In the genomic region with DNA sequence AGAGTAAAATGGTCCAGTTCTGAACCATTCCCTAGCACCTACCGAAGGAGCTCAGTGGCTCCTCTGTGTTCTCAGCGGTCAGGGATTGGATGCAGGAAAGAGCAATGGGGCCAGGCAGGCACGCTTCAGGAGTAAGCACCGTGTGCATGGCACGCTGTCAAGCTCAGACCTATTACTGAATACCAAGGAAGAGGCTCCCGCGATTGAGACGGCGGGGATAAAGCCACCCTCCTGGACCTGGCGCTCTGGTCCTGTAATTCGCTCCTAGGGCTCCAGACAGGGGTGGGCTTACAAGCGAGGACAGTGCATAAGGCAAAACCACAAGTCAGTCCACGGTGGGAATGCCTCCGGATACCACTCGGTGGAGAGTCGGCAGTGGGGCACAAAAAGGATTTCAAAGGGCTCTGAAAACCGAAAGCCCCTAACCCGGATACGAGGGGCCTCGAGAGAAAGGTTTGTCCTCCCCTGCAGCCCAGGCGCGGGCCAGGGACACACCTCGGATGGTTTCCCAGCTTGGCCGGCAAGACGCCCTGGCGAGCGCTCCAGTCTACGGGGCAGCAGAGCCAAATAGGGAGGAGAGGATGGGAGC, we compare ENCODE assay signal across 8 cellular contexts. TPM values are rescaled to one million over a fixed set of nuclear protein-coding genes. Genes with fewer than 3 reads are reported as not detected.
DNase-seq lines count a peak whose midpoint lies in the region; ATAC-seq and TF ChIP-seq lines count a peak whose summit lies in the region.

No MANE protein-coding gene starts in this region.

- H3K4me1 ChIP-seq in neutrophil (ENCODE audit: control insufficient read depth in 1 of 2, insufficient read depth in 1 of 2, low read depth in 1 of 2, low read length in 1 of 2), result peaks cover 20 to 21% of the 10 kb centered on the region in 2 experiments

- peak overlapping the region; percentile 92 to 93 for H3K27ac Mint-ChIP-seq in activated naive CD4-positive, alpha-beta T cell treated with anti-CD3 and anti-CD28 coated beads, Interleukin-2, amount 50 U/mL, for 72 hours

- H3K4me3 ChIP-seq in GM12864 (ENCODE audit: low read depth, low read length) (peak overlapping the region; percentile 79), neutrophil (ENCODE audit: low read depth in 1 of 2, low read length in 1 of 2) (peak overlapping the region; percentile 58 to 64)

- peaks cover 6 to 25% of the 10 kb centered on the region in 2 donors for H3K36me3 Mint-ChIP-seq in activated naive CD4-positive, alpha-beta T cell treated with anti-CD3 and anti-CD28 coated beads, Interleukin-2, amount 50 U/mL, for 72 hours

- H3K27ac ChIP-seq in neutrophil, result no peak overlapping the region

- no peak for ATAC-seq in activated naive CD4-positive, alpha-beta T cell treated with anti-CD3 and anti-CD28 coated beads, Interleukin-2, amount 50 U/mL, for 72 hours
- peak; percentile 93 for ATAC-seq in Right ventricle myocardium inferior

- intact Hi-C loops in Right ventricle myocardium inferior (cut with DNase I), result loop anchor here (10.0 kb wide), 1 partner anchor 556 kb away; a partner anchor contains a TSS

- H3K9me3 Mint-ChIP-seq in activated naive CD4-positive, alpha-beta T cell treated with anti-CD3 and anti-CD28 coated beads, Interleukin-2, amount 50 U/mL, for 72 hours, result no peaks in the 10 kb centered on the region

- H3K36me3 ChIP-seq in neutrophil, result no peaks in the 10 kb centered on the region

- H3K9me3 ChIP-seq in neutrophil, result no peaks in the 10 kb centered on the region

- H3K27me3 ChIP-seq in neutrophil, result peaks cover 28% of the 10 kb centered on the region

- no peak for TF ChIP-seq CTCF in GM12864 (IDR thresholded peaks at IDR 0.05; ENCODE audit: low read depth, low read length, missing control alignments)
- TF ChIP-seq CTCF in neutrophil (IDR thresholded peaks at IDR 0.05), result no peak

- peak; percentile 31 for DNase-seq in 8988T
- DNase-seq in GM12864 (ENCODE audit: low read depth), result no peak
- DNase-seq in NCI-H2227 (lab: John Stamatoyannopoulos, UW; ENCODE audit: unreplicated experiment), result peak; percentile 63
- DNase-seq in activated naive CD4-positive, alpha-beta T cell treated with anti-CD3 and anti-CD28 coated beads, Interleukin-2, amount 50 U/mL, for 72 hours (ENCODE audit: low spot score in 2 of 2), result peak in 1 of 2 donors; percentile 60
- peak; percentile 89 for DNase-seq in Right ventricle myocardium inferior (ENCODE audit: missing footprints)
- no peak for DNase-seq in SW480 (ENCODE audit: low spot score)
- DNase-seq in HuH-7.5 (ENCODE audit: low spot score), result no peak

RNA-seq across cellular contexts. Expression of a gene that starts 1.0 kb away (rescaled TPM):
- 10 to 100 TPM; 74.5 to 85.5 TPM for total RNA-seq in activated naive CD4-positive, alpha-beta T cell treated with anti-CD3 and anti-CD28 coated beads, Interleukin-2, amount 50 U/mL, for 72 hours
- 128 TPM for total RNA-seq in Right ventricle myocardium inferior

RNA-seq across cellular contexts. Expression of a gene that starts 34.9 kb away (rescaled TPM):
- total RNA-seq in activated naive CD4-positive, alpha-beta T cell treated with anti-CD3 and anti-CD28 coated beads, Interleukin-2, amount 50 U/mL, for 72 hours, result 10 to 100 TPM; 23.6 to 37.6 TPM
- total RNA-seq in Right ventricle myocardium inferior, result 12.9 TPM

RNA-seq across cellular contexts. Expression of a gene that starts 55.8 kb away (rescaled TPM):
- total RNA-seq in activated naive CD4-positive, alpha-beta T cell treated with anti-CD3 and anti-CD28 coated beads, Interleukin-2, amount 50 U/mL, for 72 hours, result 10 to 100 TPM in 1 of 2 donors, 1 to 10 TPM in 1; 3.8 to 21.0 TPM
- total RNA-seq in Right ventricle myocardium inferior, result 3.6 TPM

Comparison
In these comparisons a context has a peak if more than half of its experiments do, and no peak if none do; other contexts are left out.
1. DNase-seq: peak in 8988T (single experiment), NCI-H2227 (single experiment) and Right ventricle myocardium inferior (single experiment); none in GM12864 (single experiment), SW480 (single experiment) and HuH-7.5 (single experiment).